13 cellular contexts compared by ENCODE assay signal in genomic region chr18:23194150-23194968, GRCh38. TPM values are rescaled to one million over a fixed set of nuclear protein-coding genes. Genes with fewer than 3 reads are reported as not detected.
DNase-seq lines count a peak whose midpoint lies in the region; ATAC-seq, FAIRE-seq and TF ChIP-seq lines count a peak whose summit lies in the region.
"Had no signal": no experiment of that assay in that cellular context is flagged by ENCODE, and none has a peak within 500 bp of the region (broad histone marks: within the 10 kb centered on the region; RNA-seq: fewer than 3 reads in every experiment).

No MANE protein-coding gene starts in this region.

- H3K9me2 ChIP-seq in SK-N-SH: no peaks in the 10 kb centered on the region

- H3K4me3 ChIP-seq in AG10803 (ENCODE audit: low read length) (peak overlapping the region; percentile 26), SK-N-SH (ENCODE audit: low read depth in 2 of 2, low read length in 1 of 2) (no peak overlapping the region), fibroblast of mammary gland (ENCODE audit: control insufficient read depth, low read depth, low read length) (no peak overlapping the region)

- no peak for ATAC-seq in GM21576 (IDR thresholded peaks at IDR 0.05; ENCODE audit: unreplicated experiment)
- ATAC-seq: activated CD8-positive, alpha-beta T cell treated with anti-CD3 and anti-CD28 coated beads for 36 hours had no signal

- peaks cover 18% of the 10 kb centered on the region for H3K36me3 Mint-ChIP-seq in nephron (ENCODE audit: low read depth)

- H3K79me2 ChIP-seq in SK-N-SH (ENCODE audit: insufficient read depth): peaks cover 6% of the 10 kb centered on the region

- peaks cover 8% of the 10 kb centered on the region for H3K27me3 Mint-ChIP-seq in nephron (ENCODE audit: low read depth)
- H3K27me3 Mint-ChIP-seq: activated CD8-positive, alpha-beta T cell treated with anti-CD3 and anti-CD28 coated beads for 36 hours had no signal

- peak; percentile 51 for DNase-seq in AG10803 (ENCODE audit: low read depth)
- no peak for DNase-seq in SK-N-SH
- peak; percentile 42 for DNase-seq in fibroblast of mammary gland (ENCODE audit: low read depth)
- no peak for DNase-seq in stimulated activated CD4-positive, alpha-beta T cell treated with anti-CD3 and anti-CD28 coated beads, Interleukin-12 subunit alpha, Interleukin-12 subunit beta, amount 100 ng/mL, for 4 hours
- no peak for DNase-seq in frontal cortex (ENCODE audit: low spot score in 2 of 2)
- DNase-seq in SK-N-DZ (ENCODE audit: low spot score): no peak
- DNase-seq: activated CD8-positive, alpha-beta T cell treated with anti-CD3 and anti-CD28 coated beads for 36 hours; activated naive CD4-positive, alpha-beta T cell treated with Interleukin-2 at 50 U/mL for 16 hours; AML-193; NCI-H2029; T-helper 1 cell had no signal

- no peak for FAIRE-seq in frontal cortex (lab: Jason Lieb, UNC)

- peak overlapping the region; percentile 9 to 19 (median 15) for H3K4me3 Mint-ChIP-seq in nephron
- H3K4me3 Mint-ChIP-seq: activated CD8-positive, alpha-beta T cell treated with anti-CD3 and anti-CD28 coated beads for 36 hours had no signal

- H3K9ac ChIP-seq in SK-N-SH: no peak overlapping the region

- 74% methylated on average over 14 of the region's 14 CpGs for WGBS in SK-N-SH (ENCODE audit: low lambda C conversion rate)

- POLR2A ChIA-PET in SK-N-SH (lab: Yijun Ruan, JAX): no interaction called here

- H3K9me3 Mint-ChIP-seq in nephron: no peaks in the 10 kb centered on the region
- H3K9me3 Mint-ChIP-seq: activated CD8-positive, alpha-beta T cell treated with anti-CD3 and anti-CD28 coated beads for 36 hours had no signal

- H3K27ac Mint-ChIP-seq in nephron: peak overlapping the region; percentile 81 to 91 (median 83)
- H3K27ac Mint-ChIP-seq: activated CD8-positive, alpha-beta T cell treated with anti-CD3 and anti-CD28 coated beads for 36 hours had no signal

- TF ChIP-seq EP300 in SK-N-SH (IDR thresholded peaks at IDR 0.05; ENCODE audit: borderline replicate concordance in 1 of 2, low read depth in 1 of 2, low read length in 1 of 2): no peak

- peaks cover 17 to 25% of the 10 kb centered on the region in 2 experiments for H3K4me1 ChIP-seq in SK-N-SH (ENCODE audit: control insufficient read depth in 1 of 2, insufficient read depth in 2 of 2, low read depth in 1 of 2, low read length in 1 of 2)

- TF ChIP-seq CTCF in AG10803 (conservative IDR thresholded peaks at IDR 0.05; ENCODE audit: low read length): no peak
- TF ChIP-seq CTCF in SK-N-SH (IDR thresholded peaks at IDR 0.05): no peak
- TF ChIP-seq CTCF in fibroblast of mammary gland (conservative IDR thresholded peaks at IDR 0.05; ENCODE audit: control insufficient read depth, insufficient read depth, low read depth, low read length): no peak
- TF ChIP-seq CTCF in nephron (IDR thresholded peaks at IDR 0.05; ENCODE audit: unreplicated experiment in 3 of 3): no peak

- H3F3A ChIP-seq in SK-N-SH (replicated peaks; ENCODE audit: insufficient read depth): peaks cover 19% of the 10 kb centered on the region

- peak overlapping the region in 1 of 2 experiments; percentile 14; a peak in 1 of 4 replicates for H3K27ac ChIP-seq in SK-N-SH (ENCODE audit: low read depth in 2 of 2, low read length in 1 of 2)

- no peak overlapping the region; the same call in 1 of the 2 replicates for H2AFZ ChIP-seq in SK-N-SH (ENCODE audit: low read depth)

- CTCF ChIA-PET in SK-N-SH (lab: Yijun Ruan, JAX): interaction anchor here (1.4 kb wide), 1 partner anchor 217 kb away, joined by 3 read pairs; no protein-coding TSS in a partner anchor

- H3K4me1 Mint-ChIP-seq in nephron: peaks cover 52% of the 10 kb centered on the region

- H3K27me3 ChIP-seq in SK-N-SH (ENCODE audit: insufficient read depth): no peaks in the 10 kb centered on the region

- H3K36me3 ChIP-seq in SK-N-SH (replicated peaks in 1 of 2; ENCODE audit: control insufficient read depth in 1 of 2, insufficient read depth in 2 of 2, low read length in 1 of 2): peaks cover 2 to 4% of the 10 kb centered on the region in 2 experiments

- H3K4me2 ChIP-seq in SK-N-SH: peak overlapping the region; percentile 35; the same call in 1 of the 2 replicates

- no peaks in the 10 kb centered on the region for H4K20me1 ChIP-seq in SK-N-SH (ENCODE audit: insufficient read depth)

- no peak for TF ChIP-seq RAD21 in SK-N-SH (IDR thresholded peaks at IDR 0.05; ENCODE audit: low read length)

- no peaks in the 10 kb centered on the region for H3K9me3 ChIP-seq in SK-N-SH

TF ChIP-seq in SK-N-SH, 30 proteins besides CTCF, POLR2A, EP300 and RAD21:
- TF ChIP-seq NFIC (IDR thresholded peaks at IDR 0.05; ENCODE audit: borderline replicate concordance): no peak
- no peak for TF ChIP-seq RCOR1 (IDR thresholded peaks at IDR 0.05; ENCODE audit: low read length)
- no peak for TF ChIP-seq POLR2AphosphoS5 (IDR thresholded peaks at IDR 0.05; ENCODE audit: low read depth, low read length)
- TF ChIP-seq GATA2 (CRISPR knock-in tag; IDR thresholded peaks at IDR 0.05): no peak
- no peak for TF ChIP-seq MEF2A (IDR thresholded peaks at IDR 0.05; ENCODE audit: borderline replicate concordance, low read depth)
- TF ChIP-seq NRF1 (IDR thresholded peaks at IDR 0.05; ENCODE audit: low read depth, low read length): no peak
- no peak for TF ChIP-seq GABPA (IDR thresholded peaks at IDR 0.05; ENCODE audit: low read depth)
- no peak for TF ChIP-seq FOXM1 (IDR thresholded peaks at IDR 0.05; ENCODE audit: low read depth)
- TF ChIP-seq USF2 (IDR thresholded peaks at IDR 0.05; ENCODE audit: borderline replicate concordance, low read depth, low read length): no peak
TF ChIP-seq in SK-N-SH: peak in this region for 0.

RNA-seq across cellular contexts. Expression of gene CABLES1, which starts 59.1 kb away (rescaled TPM):
- polyA plus RNA-seq in SK-N-SH (2012; rRNA removed): 1.8 and 2.2 TPM in 2 replicates
- 1.9 and 2.4 TPM in 2 replicates for polyA plus RNA-seq in SK-N-SH (2012; cell fraction: cytosol; rRNA removed)
- polyA plus RNA-seq in SK-N-SH (2012; cell fraction: nucleus; rRNA removed): 3.0 and 3.1 TPM in 2 replicates
- total RNA-seq in frontal cortex: 4.9 TPM
- polyA plus RNA-seq in SK-N-DZ (2014; cell fraction: cytosol; rRNA removed): 5.9 and 7.2 TPM in 2 replicates
- polyA plus RNA-seq in SK-N-DZ (2014; cell fraction: nucleus; rRNA removed): 4.8 and 6.3 TPM in 2 replicates

Comparison
In these comparisons a context has a peak if more than half of its experiments do, and no peak if none do; other contexts are left out.
1. DNase-seq: peak in AG10803 (single experiment) and fibroblast of mammary gland (single experiment); none in SK-N-SH (single experiment), stimulated activated CD4-positive, alpha-beta T cell treated with anti-CD3 and anti-CD28 coated beads, Interleukin-12 subunit alpha, Interleukin-12 subunit beta, amount 100 ng/mL, for 4 hours (single experiment), frontal cortex (0 of 2) and SK-N-DZ (single experiment).